ENCODE assay signal across 17 cellular contexts in genomic region chr10:110572862-110573261, GRCh38. TPM values are rescaled to one million over a fixed set of nuclear protein-coding genes. Genes with fewer than 3 reads are reported as not detected.
A peak's percentile ranks its signal among the peaks of the same experiment; 100 is the strongest.
DNase-seq lines count a peak whose midpoint lies in the region; ATAC-seq, FAIRE-seq and TF ChIP-seq lines count a peak whose summit lies in the region.
"Had no signal": no experiment of that assay in that cellular context is flagged by ENCODE, and none has a peak within 500 bp of the region (broad histone marks: within the 10 kb centered on the region; RNA-seq: fewer than 3 reads in every experiment).

No MANE protein-coding gene starts in this region.

- no peaks in the 10 kb centered on the region for H3K27me3 Mint-ChIP-seq in activated naive CD4-positive, alpha-beta T cell treated with anti-CD3 and anti-CD28 coated beads, Interleukin-2, amount 50 U/mL, for 24 hours
- H3K27me3 Mint-ChIP-seq in endodermal cell (ENCODE audit: insufficient read depth): no peaks in the 10 kb centered on the region
- H3K27me3 Mint-ChIP-seq in stimulated activated memory B cell treated with anti-CD40 and anti-IgM and Interleukin-4, amounts not matched to agents 10 μg/mL and 1 μg/mL and 100 μg/mL, for 72 hours: no peaks in the 10 kb centered on the region

- peak overlapping the region; percentile 39 for H3K4me2 ChIP-seq in OCI-LY7 (ENCODE audit: low read length)
- H3K4me2 ChIP-seq: GM23338 had no signal

- peak overlapping the region; percentile 52 for H3K4me3 Mint-ChIP-seq in activated naive CD4-positive, alpha-beta T cell treated with anti-CD3 and anti-CD28 coated beads, Interleukin-2, amount 50 U/mL, for 24 hours
- no peak overlapping the region for H3K4me3 Mint-ChIP-seq in endodermal cell
- no peak overlapping the region for H3K4me3 Mint-ChIP-seq in stimulated activated memory B cell treated with anti-CD40 and anti-IgM and Interleukin-4, amounts not matched to agents 10 μg/mL and 1 μg/mL and 100 μg/mL, for 72 hours
- H3K4me3 Mint-ChIP-seq: GM23338 had no signal

- no peaks in the 10 kb centered on the region for H3K9me3 ChIP-seq in OCI-LY7 (ENCODE audit: low read length)
- H3K9me3 ChIP-seq in endodermal cell (ENCODE audit: control insufficient read depth, low read length): no peaks in the 10 kb centered on the region

- intact Hi-C loops in OCI-LY7 (cut with micrococcal nuclease; ENCODE audit: unreplicated experiment): no loop called here

- peaks cover 5% of the 10 kb centered on the region for H3K36me3 Mint-ChIP-seq in activated naive CD4-positive, alpha-beta T cell treated with anti-CD3 and anti-CD28 coated beads, Interleukin-2, amount 50 U/mL, for 24 hours
- H3K36me3 Mint-ChIP-seq in endodermal cell (ENCODE audit: low read depth): peaks cover 16% of the 10 kb centered on the region
- peaks cover 15% of the 10 kb centered on the region for H3K36me3 Mint-ChIP-seq in stimulated activated memory B cell treated with anti-CD40 and anti-IgM and Interleukin-4, amounts not matched to agents 10 μg/mL and 1 μg/mL and 100 μg/mL, for 72 hours

- peak; percentile 63 for FAIRE-seq in GM12892 (lab: Jason Lieb, UNC)

- DNase-seq in activated naive CD4-positive, alpha-beta T cell treated with Interleukin-2 at 50 U/mL for 16 hours: no peak
- DNase-seq in GM12892 (ENCODE audit: insufficient read length): no peak
- no peak for DNase-seq in OCI-LY7 (ENCODE audit: low spot score)
- DNase-seq in endodermal cell: no peak
- no peak for DNase-seq in HT-29 (ENCODE audit: low spot score)
- DNase-seq: C1 segment of cervical spinal cord, COR-L47, DMS153, NCI-H1048, NCI-H146, NCI-H2081, NCI-H774 had no signal

- no peaks in the 10 kb centered on the region for H3K9me3 Mint-ChIP-seq in activated naive CD4-positive, alpha-beta T cell treated with anti-CD3 and anti-CD28 coated beads, Interleukin-2, amount 50 U/mL, for 24 hours
- no peaks in the 10 kb centered on the region for H3K9me3 Mint-ChIP-seq in endodermal cell
- no peaks in the 10 kb centered on the region for H3K9me3 Mint-ChIP-seq in stimulated activated memory B cell treated with anti-CD40 and anti-IgM and Interleukin-4, amounts not matched to agents 10 μg/mL and 1 μg/mL and 100 μg/mL, for 72 hours
- H3K9me3 Mint-ChIP-seq: GM23338 had no signal

- BruUV-seq in OCI-LY7 (replicated peaks; lab: Mats Ljungman, UMichigan): no TSS peak

- CTCF ChIA-PET in OCI-LY7 (lab: Charles Lee; ENCODE audit: unreplicated experiment): no interaction called here

- H3K9ac ChIP-seq in endodermal cell (ENCODE audit: extremely low read depth, low read length, poor library complexity, severe bottlenecking): no peak overlapping the region

- TF ChIP-seq POLR2A in GM12892 (IDR thresholded peaks at IDR 0.05; ENCODE audit: low read depth, low read length): no peak

- H3K4me3 ChIP-seq in OCI-LY7 (ENCODE audit: low read depth, low read length, poor library complexity, severe bottlenecking) (peak overlapping the region; percentile 4), endodermal cell (ENCODE audit: low read length) (peak overlapping the region; percentile 42)
- H3K4me3 ChIP-seq: GM23338 had no signal

- H3K27ac ChIP-seq in OCI-LY7 (ENCODE audit: low read depth, low read length, poor library complexity, severe bottlenecking) (no peak overlapping the region), endodermal cell (ENCODE audit: low read depth, low read length) (no peak overlapping the region)

- H3K4me1 ChIP-seq in OCI-LY7 (ENCODE audit: insufficient read depth, low read length, poor library complexity, severe bottlenecking): peaks cover 55% of the 10 kb centered on the region
- H3K4me1 ChIP-seq in endodermal cell (ENCODE audit: control insufficient read depth, insufficient read depth, low read length): no peaks in the 10 kb centered on the region

- H3K79me2 ChIP-seq in OCI-LY7 (ENCODE audit: insufficient read depth, low read depth, low read length): peaks cover 93% of the 10 kb centered on the region

- WGBS in endodermal cell (ENCODE audit: insufficient coverage in 1 of 2, insufficient read length in 1 of 2), 2 experiments: 74 to 100% methylated on average over 1 of the region's 2 CpGs

- peaks cover 68% of the 10 kb centered on the region for H3K4me1 Mint-ChIP-seq in activated naive CD4-positive, alpha-beta T cell treated with anti-CD3 and anti-CD28 coated beads, Interleukin-2, amount 50 U/mL, for 24 hours
- peaks cover 32% of the 10 kb centered on the region for H3K4me1 Mint-ChIP-seq in endodermal cell
- H3K4me1 Mint-ChIP-seq in stimulated activated memory B cell treated with anti-CD40 and anti-IgM and Interleukin-4, amounts not matched to agents 10 μg/mL and 1 μg/mL and 100 μg/mL, for 72 hours: peaks cover 25% of the 10 kb centered on the region

- POLR2A ChIA-PET in OCI-LY7 (lab: Charles Lee): interaction anchor here (0.5 kb wide), 1 partner anchor 267 kb away, joined by 5 read pairs; no protein-coding TSS in a partner anchor

- H3K27ac Mint-ChIP-seq in activated naive CD4-positive, alpha-beta T cell treated with anti-CD3 and anti-CD28 coated beads, Interleukin-2, amount 50 U/mL, for 24 hours: no peak overlapping the region
- no peak overlapping the region for H3K27ac Mint-ChIP-seq in endodermal cell
- no peak overlapping the region for H3K27ac Mint-ChIP-seq in stimulated activated memory B cell treated with anti-CD40 and anti-IgM and Interleukin-4, amounts not matched to agents 10 μg/mL and 1 μg/mL and 100 μg/mL, for 72 hours
- H3K27ac Mint-ChIP-seq: GM23338 had no signal

- no peaks in the 10 kb centered on the region for H3K9me2 ChIP-seq in OCI-LY7 (ENCODE audit: insufficient read depth, low read length)

- H4K20me1 ChIP-seq in OCI-LY7 (ENCODE audit: insufficient read depth, low read length): peaks cover 36% of the 10 kb centered on the region

- TF ChIP-seq CTCF in OCI-LY7 (conservative IDR thresholded peaks at IDR 0.05; ENCODE audit: low read length) (no peak), endodermal cell (conservative IDR thresholded peaks at IDR 0.05) (no peak)

- no peak overlapping the region for H2AFZ ChIP-seq in OCI-LY7 (ENCODE audit: low read length)
- H2AFZ ChIP-seq: GM23338 had no signal

- no peak for ATAC-seq in HG02840 (IDR thresholded peaks at IDR 0.05; ENCODE audit: low FRiP score, unreplicated experiment)
- no peak for ATAC-seq in stimulated activated memory B cell treated with anti-CD40 and anti-IgM and Interleukin-4, amounts not matched to agents 10 μg/mL and 1 μg/mL and 100 μg/mL, for 72 hours
- ATAC-seq: GM23338, HCT116 had no signal

- no peaks in the 10 kb centered on the region for H3K27me3 ChIP-seq in endodermal cell (ENCODE audit: control insufficient read depth, insufficient read depth, low read length, poor library complexity, severe bottlenecking)

- H3K36me3 ChIP-seq in OCI-LY7 (ENCODE audit: insufficient read depth, low read length) (peaks cover 82% of the 10 kb centered on the region), endodermal cell (ENCODE audit: control insufficient read depth, insufficient read depth, low read length) (peaks cover 72% of the 10 kb centered on the region)

RNA-seq across cellular contexts. Expression of gene SMC3, which starts 5.4 kb away (rescaled TPM):
- 55.8 TPM for polyA plus RNA-seq in GM12892 (2012; ENCODE audit: missing spikeins)
- 38.4 and 50.0 TPM in 2 replicates for total RNA-seq in OCI-LY7 (2014; rRNA removed; shearing (Covaris generic))
- total RNA-seq in OCI-LY7 (2022) (73.4 and 83.6 TPM in 2 replicates), endodermal cell (10 to 100 TPM; 66.0 to 75.9 TPM)
- 82.0 TPM for polyA plus RNA-seq in endodermal cell (2013, experiment 1 of 2)
- 83.0 TPM for polyA plus RNA-seq in endodermal cell (2013, experiment 2 of 2)
- total RNA-seq in HT-29 (2014; rRNA removed; shearing (Covaris generic)): 13.0 and 13.8 TPM in 2 replicates
